Comparison of ENCODE assay signal across 1 cellular context in genomic region chr15:59255647-59256380, GRCh38.
TF ChIP-seq lines count a peak whose summit lies in the region.

No MANE protein-coding gene starts in this region.

TF ChIP-seq in A549, 52 proteins besides CTCF, POLR2A, EP300 and RAD21 (continued from another document):
- peak; percentile 60; the same call in 1 of the 2 replicates for TF ChIP-seq HOXB13 (CRISPR knock-in tag; IDR thresholded peaks at IDR 0.05; ENCODE audit: low read depth)
- TF ChIP-seq FOSL2 (IDR thresholded peaks at IDR 0.05) = peak; percentile 73
- peak; percentile 85 for TF ChIP-seq FOSL2 (CRISPR knock-in tag; IDR thresholded peaks at IDR 0.05)
- TF ChIP-seq HES2 (IDR thresholded peaks at IDR 0.05) = peak; percentile 71; the same call in 1 of the 2 replicates
- peak; percentile 100 for TF ChIP-seq GATA3 (IDR thresholded peaks at IDR 0.05; ENCODE audit: borderline replicate concordance)
- no peak for TF ChIP-seq RCOR1 (IDR thresholded peaks at IDR 0.05; ENCODE audit: low read depth, low read length)
- TF ChIP-seq TFCP2L1 (CRISPR knock-in tag; IDR thresholded peaks at IDR 0.05) = peak; percentile 30; the same call in 1 of the 2 replicates
- 0 out of 2 replicates have a peak, but pooled peaks have one; percentile 25 for TF ChIP-seq E2F6 (IDR thresholded peaks at IDR 0.05; ENCODE audit: borderline replicate concordance, low read depth)
- no peak for TF ChIP-seq CBX2 (IDR thresholded peaks at IDR 0.05; ENCODE audit: borderline replicate concordance, low read depth)
- TF ChIP-seq ZNF302 (CRISPR knock-in tag; IDR thresholded peaks at IDR 0.05) = no peak
- TF ChIP-seq HEYL (CRISPR knock-in tag; IDR thresholded peaks at IDR 0.05) = peak; percentile 57; the same call in 1 of the 2 replicates
- TF ChIP-seq ESRRA (IDR thresholded peaks at IDR 0.05; ENCODE audit: borderline replicate concordance, low read length) = no peak
- TF ChIP-seq ZC3H11A (IDR thresholded peaks at IDR 0.05) = no peak
- TF ChIP-seq BCL3 (IDR thresholded peaks at IDR 0.05) = peak; percentile 97
- TF ChIP-seq SMC3 (IDR thresholded peaks at IDR 0.05) = peak; percentile 35
- TF ChIP-seq CEBPB (IDR thresholded peaks at IDR 0.05) = peak; percentile 99
- no peak for TF ChIP-seq HDAC2 (IDR thresholded peaks at IDR 0.05)
- no peak for TF ChIP-seq MAFK (IDR thresholded peaks at IDR 0.05; ENCODE audit: partially characterized antibody)
- TF ChIP-seq JUN (IDR thresholded peaks at IDR 0.05) = peak; percentile 98
- TF ChIP-seq POLR2AphosphoS2 (conservative IDR thresholded peaks at IDR 0.05; ENCODE audit: low read length) = no peak; the same call in 1 of the 2 replicates
- TF ChIP-seq REST (IDR thresholded peaks at IDR 0.05) = no peak
- TF ChIP-seq MAZ (IDR thresholded peaks at IDR 0.05; ENCODE audit: borderline replicate concordance, low read depth, low read length) = no peak
- TF ChIP-seq CBX8 (IDR thresholded peaks at IDR 0.05) = no peak
